1 cellular context compared by ENCODE assay signal in the genomic region with DNA sequence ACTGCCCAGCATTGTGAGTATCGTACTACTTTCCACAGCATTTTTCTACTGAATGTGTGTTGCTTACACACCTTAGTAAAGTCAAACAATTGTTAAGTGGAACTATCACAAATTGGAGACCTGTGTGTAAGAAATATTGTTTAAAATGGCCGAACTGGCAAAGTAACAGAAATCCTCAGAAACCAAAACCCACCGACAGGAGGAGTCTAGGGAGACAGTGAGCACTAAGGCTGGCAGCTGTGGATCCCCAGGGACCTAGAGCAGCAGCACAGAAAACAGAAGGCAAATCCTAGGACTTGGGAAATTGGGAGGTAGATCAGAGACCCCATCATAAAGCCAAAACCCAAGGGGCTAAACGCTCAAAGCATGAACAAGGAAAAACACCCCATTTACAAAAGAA.
TF ChIP-seq lines count a peak whose summit lies in the region.

No MANE protein-coding gene starts in this region.

TF ChIP-seq in IMR-90, 13 proteins besides CTCF, POLR2A, EP300 and RAD21 (continued from another document):
- TF ChIP-seq, protein P1, sequence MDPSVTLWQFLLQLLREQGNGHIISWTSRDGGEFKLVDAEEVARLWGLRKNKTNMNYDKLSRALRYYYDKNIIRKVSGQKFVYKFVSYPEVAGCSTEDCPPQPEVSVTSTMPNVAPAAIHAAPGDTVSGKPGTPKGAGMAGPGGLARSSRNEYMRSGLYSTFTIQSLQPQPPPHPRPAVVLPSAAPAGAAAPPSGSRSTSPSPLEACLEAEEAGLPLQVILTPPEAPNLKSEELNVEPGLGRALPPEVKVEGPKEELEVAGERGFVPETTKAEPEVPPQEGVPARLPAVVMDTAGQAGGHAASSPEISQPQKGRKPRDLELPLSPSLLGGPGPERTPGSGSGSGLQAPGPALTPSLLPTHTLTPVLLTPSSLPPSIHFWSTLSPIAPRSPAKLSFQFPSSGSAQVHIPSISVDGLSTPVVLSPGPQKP (IDR thresholded peaks at IDR 0.05; ENCODE audit: borderline replicate concordance, low read depth, low read length) = no peak
- TF ChIP-seq RFX5 (IDR thresholded peaks at IDR 0.05; ENCODE audit: low read depth, low read length) (no peak), NFE2L2 (IDR thresholded peaks at IDR 0.05; ENCODE audit: low read depth, low read length) (no peak), MXI1 (IDR thresholded peaks at IDR 0.05; ENCODE audit: borderline replicate concordance, low read depth, low read length) (no peak), MAFK (IDR thresholded peaks at IDR 0.05; ENCODE audit: low read depth, low read length) (no peak), CHD1 (IDR thresholded peaks at IDR 0.05; ENCODE audit: low read depth, low read length) (no peak), CEBPB (IDR thresholded peaks at IDR 0.05; ENCODE audit: low read depth, low read length) (no peak), SMC3 (IDR thresholded peaks at IDR 0.05; ENCODE audit: low read depth, low read length) (no peak), BHLHE40 (IDR thresholded peaks at IDR 0.05; ENCODE audit: low read depth, low read length) (no peak)
- TF ChIP-seq, protein P2, sequence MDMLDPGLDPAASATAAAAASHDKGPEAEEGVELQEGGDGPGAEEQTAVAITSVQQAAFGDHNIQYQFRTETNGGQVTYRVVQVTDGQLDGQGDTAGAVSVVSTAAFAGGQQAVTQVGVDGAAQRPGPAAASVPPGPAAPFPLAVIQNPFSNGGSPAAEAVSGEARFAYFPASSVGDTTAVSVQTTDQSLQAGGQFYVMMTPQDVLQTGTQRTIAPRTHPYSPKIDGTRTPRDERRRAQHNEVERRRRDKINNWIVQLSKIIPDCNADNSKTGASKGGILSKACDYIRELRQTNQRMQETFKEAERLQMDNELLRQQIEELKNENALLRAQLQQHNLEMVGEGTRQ (IDR thresholded peaks at IDR 0.05; ENCODE audit: low read depth, low read length) = no peak
